22 cellular contexts compared by ENCODE assay signal in the genomic region with DNA sequence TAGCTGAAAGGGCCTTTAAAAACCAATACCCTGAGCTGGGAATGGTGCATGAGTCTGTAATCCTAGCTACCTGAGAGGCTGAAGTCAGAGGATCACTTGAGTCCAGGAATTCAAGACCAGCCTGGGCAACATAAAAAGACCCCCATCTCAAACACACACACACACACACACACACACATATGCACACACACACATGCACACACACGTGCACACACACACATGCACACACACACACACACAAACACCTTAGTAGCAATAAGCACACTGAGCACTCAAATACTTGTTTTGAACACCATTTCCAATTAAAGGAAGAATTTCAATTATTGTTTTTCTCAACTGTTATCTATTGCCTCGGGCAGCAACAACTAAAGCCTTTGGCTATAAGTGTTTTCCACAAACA. TPM values are rescaled to one million over a fixed set of nuclear protein-coding genes. Genes with fewer than 3 reads are reported as not detected.
A peak's percentile ranks its signal among the peaks of the same experiment; 100 is the strongest.
DNase-seq lines count a peak whose midpoint lies in the region; ATAC-seq and TF ChIP-seq lines count a peak whose summit lies in the region.
"Had no signal": no experiment of that assay in that cellular context is flagged by ENCODE, and none has a peak within 500 bp of the region (broad histone marks: within the 10 kb centered on the region; RNA-seq: fewer than 3 reads in every experiment).

No MANE protein-coding gene starts in this region.

- DNase-seq in activated naive CD4-positive, alpha-beta T cell treated with anti-CD3 and anti-CD28 coated beads for 36 hours, result no peak
- no peak for DNase-seq in activated naive CD4-positive, alpha-beta T cell treated with anti-CD3 and anti-CD28 coated beads, Interleukin-2, amount 50 U/mL, for 72 hours (ENCODE audit: low spot score in 2 of 2)
- DNase-seq in GM23338 (ENCODE audit: low spot score) (no peak), NCI-H1694 (lab: John Stamatoyannopoulos, UW) (no peak), NCI-H187 (lab: John Stamatoyannopoulos, UW) (no peak), NCI-H2171 treated with DMSO at 0.1 percent for 48 hours (lab: John Stamatoyannopoulos, UW) (no peak)
- DNase-seq in natural killer cell treated with Interleukin-12 subunit alpha and Interleukin-12 subunit beta and Interleukin-15 and Interleukin-18, amount 100 ng/mL, for 72 hours (ENCODE audit: low spot score), result no peak
- DNase-seq: activated CD4-positive, alpha-beta T cell treated with anti-CD3 and anti-CD28 coated beads, Interleukin-2, amount 50 U/mL, for 1 hour; activated CD8-positive, alpha-beta memory T cell treated with anti-CD3 and anti-CD28 coated beads, Interleukin-2, amount 50 U/mL, for 4 hours; amniotic stem cell; brain microvascular endothelial cell; DMS79 treated with DMSO at 0.1 percent for 48 hours; H9; MV-4-11; naive B cell; NCI-H146; stimulated activated naive CD8-positive, alpha-beta T cell treated with anti-CD3 and anti-CD28 coated beads, Interleukin-15, amount 100 ng/mL, for 72 hours; thyroid gland had no signal

- H3K4me1 ChIP-seq in GM23338 (ENCODE audit: insufficient read depth), result no peaks in the 10 kb centered on the region
- H3K4me1 ChIP-seq: thyroid gland had no signal

- H3K27ac ChIP-seq in GM23338 (ENCODE audit: low read depth), result no peak overlapping the region
- H3K27ac ChIP-seq: brain microvascular endothelial cell, epithelial cell of prostate, RWPE1, thyroid gland had no signal

- H3K4me3 Mint-ChIP-seq in activated naive CD4-positive, alpha-beta T cell treated with anti-CD3 and anti-CD28 coated beads for 36 hours, result no peak overlapping the region
- H3K4me3 Mint-ChIP-seq in GM23338, result no peak overlapping the region
- H3K4me3 Mint-ChIP-seq in activated T-helper 17 cell treated with anti-CD3 and anti-CD28 coated beads, Interleukin-2, amount 50 U/mL, for 72 hours, result peak overlapping the region; percentile 56
- H3K4me3 Mint-ChIP-seq in natural killer cell treated with Interleukin-12 subunit alpha and Interleukin-12 subunit beta and Interleukin-15 and Interleukin-18, amount 100 ng/mL, for 72 hours, result peak overlapping the region; percentile 52
- H3K4me3 Mint-ChIP-seq: H9, mesothelial cell of epicardium, naive B cell had no signal

- TF ChIP-seq CTCF in GM23338 (conservative IDR thresholded peaks at IDR 0.05; ENCODE audit: low read depth in 2 of 2), result no peak

- H3K27me3 Mint-ChIP-seq in activated naive CD4-positive, alpha-beta T cell treated with anti-CD3 and anti-CD28 coated beads for 36 hours (ENCODE audit: low read depth), result no peaks in the 10 kb centered on the region
- peaks cover 13% of the 10 kb centered on the region for H3K27me3 Mint-ChIP-seq in GM23338 (ENCODE audit: insufficient read depth, low read depth, poor library complexity)
- no peaks in the 10 kb centered on the region for H3K27me3 Mint-ChIP-seq in activated T-helper 17 cell treated with anti-CD3 and anti-CD28 coated beads, Interleukin-2, amount 50 U/mL, for 72 hours
- no peaks in the 10 kb centered on the region for H3K27me3 Mint-ChIP-seq in natural killer cell treated with Interleukin-12 subunit alpha and Interleukin-12 subunit beta and Interleukin-15 and Interleukin-18, amount 100 ng/mL, for 72 hours
- H3K27me3 Mint-ChIP-seq: stimulated activated naive CD8-positive, alpha-beta T cell treated with anti-CD3 and anti-CD28 coated beads, Interleukin-15, amount 100 ng/mL, for 72 hours had no signal

- peak overlapping the region; percentile 58 for H3K27ac Mint-ChIP-seq in activated naive CD4-positive, alpha-beta T cell treated with anti-CD3 and anti-CD28 coated beads for 36 hours
- H3K27ac Mint-ChIP-seq in activated naive CD4-positive, alpha-beta T cell treated with anti-CD3 and anti-CD28 coated beads, Interleukin-2, amount 50 U/mL, for 72 hours, result peak overlapping the region in 1 of 2 donors; percentile 84
- no peak overlapping the region for H3K27ac Mint-ChIP-seq in GM23338
- peak overlapping the region; percentile 77 for H3K27ac Mint-ChIP-seq in activated T-helper 17 cell treated with anti-CD3 and anti-CD28 coated beads, Interleukin-2, amount 50 U/mL, for 72 hours
- H3K27ac Mint-ChIP-seq in natural killer cell treated with Interleukin-12 subunit alpha and Interleukin-12 subunit beta and Interleukin-15 and Interleukin-18, amount 100 ng/mL, for 72 hours, result peak overlapping the region; percentile 73 to 81
- H3K27ac Mint-ChIP-seq: mesothelial cell of epicardium had no signal

- peak overlapping the region; percentile 66 for H2AFZ ChIP-seq in GM23338

- H3K4me3 ChIP-seq in GM23338, result no peak overlapping the region
- H3K4me3 ChIP-seq: thyroid gland had no signal

- intact Hi-C loops in activated naive CD4-positive, alpha-beta T cell treated with anti-CD3 and anti-CD28 coated beads for 36 hours (cut with micrococcal nuclease), result no loop called here

- H3K36me3 Mint-ChIP-seq in activated naive CD4-positive, alpha-beta T cell treated with anti-CD3 and anti-CD28 coated beads for 36 hours (ENCODE audit: low read depth), result peaks cover 5% of the 10 kb centered on the region
- peaks cover 20 to 36% of the 10 kb centered on the region in 2 donors for H3K36me3 Mint-ChIP-seq in activated naive CD4-positive, alpha-beta T cell treated with anti-CD3 and anti-CD28 coated beads, Interleukin-2, amount 50 U/mL, for 72 hours
- peaks cover 19% of the 10 kb centered on the region for H3K36me3 Mint-ChIP-seq in GM23338 (ENCODE audit: low read depth)
- no peaks in the 10 kb centered on the region for H3K36me3 Mint-ChIP-seq in activated T-helper 17 cell treated with anti-CD3 and anti-CD28 coated beads, Interleukin-2, amount 50 U/mL, for 72 hours (ENCODE audit: low read depth)
- peaks cover 5% of the 10 kb centered on the region for H3K36me3 Mint-ChIP-seq in natural killer cell treated with Interleukin-12 subunit alpha and Interleukin-12 subunit beta and Interleukin-15 and Interleukin-18, amount 100 ng/mL, for 72 hours
- H3K36me3 Mint-ChIP-seq: mesothelial cell of epicardium had no signal

- H3F3A ChIP-seq in GM23338 (replicated peaks; ENCODE audit: low read depth), result no peaks in the 10 kb centered on the region

- no peaks in the 10 kb centered on the region for H4K20me1 ChIP-seq in GM23338 (replicated peaks; ENCODE audit: insufficient read depth)

- H3K27me3 ChIP-seq in GM23338 (ENCODE audit: insufficient read depth), result no peaks in the 10 kb centered on the region
- H3K27me3 ChIP-seq: brain microvascular endothelial cell, thyroid gland had no signal

- peaks cover 8% of the 10 kb centered on the region for H3K9me3 Mint-ChIP-seq in activated naive CD4-positive, alpha-beta T cell treated with anti-CD3 and anti-CD28 coated beads for 36 hours
- peaks cover 17 to 23% of the 10 kb centered on the region in 2 donors for H3K9me3 Mint-ChIP-seq in activated naive CD4-positive, alpha-beta T cell treated with anti-CD3 and anti-CD28 coated beads, Interleukin-2, amount 50 U/mL, for 72 hours
- peaks cover 36% of the 10 kb centered on the region for H3K9me3 Mint-ChIP-seq in GM23338
- H3K9me3 Mint-ChIP-seq in activated T-helper 17 cell treated with anti-CD3 and anti-CD28 coated beads, Interleukin-2, amount 50 U/mL, for 72 hours, result peaks cover 10% of the 10 kb centered on the region
- H3K9me3 Mint-ChIP-seq in natural killer cell treated with Interleukin-12 subunit alpha and Interleukin-12 subunit beta and Interleukin-15 and Interleukin-18, amount 100 ng/mL, for 72 hours, result peaks cover 3% of the 10 kb centered on the region

- H3K36me3 ChIP-seq in GM23338 (ENCODE audit: insufficient read depth), result no peaks in the 10 kb centered on the region
- H3K36me3 ChIP-seq: brain microvascular endothelial cell, thyroid gland had no signal

- H3K9me2 ChIP-seq in GM23338 (ENCODE audit: insufficient read depth), result 0 out of 2 replicates have a peak, but pooled peaks cover 7% of the 10 kb centered on the region

- ATAC-seq in activated naive CD4-positive, alpha-beta T cell treated with anti-CD3 and anti-CD28 coated beads, Interleukin-2, amount 50 U/mL, for 72 hours, result no peak
- ATAC-seq in GM23338, result no peak
- no peak for ATAC-seq in activated T-helper 17 cell treated with anti-CD3 and anti-CD28 coated beads, Interleukin-2, amount 50 U/mL, for 72 hours (replicated peaks)
- no peak for ATAC-seq in natural killer cell treated with Interleukin-12 subunit alpha and Interleukin-12 subunit beta and Interleukin-15 and Interleukin-18, amount 100 ng/mL, for 72 hours
- ATAC-seq: stimulated activated naive CD8-positive, alpha-beta T cell treated with anti-CD3 and anti-CD28 coated beads, Interleukin-15, amount 100 ng/mL, for 72 hours had no signal

- no peaks in the 10 kb centered on the region for H3K79me2 ChIP-seq in GM23338 (replicated peaks; ENCODE audit: insufficient read depth)

- CTCF ChIA-PET in activated naive CD4-positive, alpha-beta T cell treated with anti-CD3 and anti-CD28 coated beads for 36 hours (lab: Charles Lee), result interaction anchor here (1.0 kb wide), 1 partner anchor 19 kb away, joined by 3 read pairs; no protein-coding TSS in a partner anchor

- H3K4me1 Mint-ChIP-seq in activated naive CD4-positive, alpha-beta T cell treated with anti-CD3 and anti-CD28 coated beads for 36 hours (ENCODE audit: low read depth), result peaks cover 46% of the 10 kb centered on the region
- H3K4me1 Mint-ChIP-seq in GM23338, result peaks cover 6% of the 10 kb centered on the region; the same call in 2 of the 3 replicates
- peaks cover 37% of the 10 kb centered on the region for H3K4me1 Mint-ChIP-seq in activated T-helper 17 cell treated with anti-CD3 and anti-CD28 coated beads, Interleukin-2, amount 50 U/mL, for 72 hours
- H3K4me1 Mint-ChIP-seq in natural killer cell treated with Interleukin-12 subunit alpha and Interleukin-12 subunit beta and Interleukin-15 and Interleukin-18, amount 100 ng/mL, for 72 hours (ENCODE audit: low read depth in 2 of 2), result peaks cover 55 to 67% of the 10 kb centered on the region in 2 donors
- H3K4me1 Mint-ChIP-seq: naive B cell had no signal

- H3K4me2 ChIP-seq in GM23338, result no peak overlapping the region

RNA-seq across cellular contexts. Expression of gene UBE2F, which starts 25.6 kb away (rescaled TPM):
- 10 to 100 TPM; 43.4 to 45.5 TPM for total RNA-seq in activated naive CD4-positive, alpha-beta T cell treated with anti-CD3 and anti-CD28 coated beads for 36 hours
- total RNA-seq in activated naive CD4-positive, alpha-beta T cell treated with anti-CD3 and anti-CD28 coated beads, Interleukin-2, amount 50 U/mL, for 72 hours, result 100 to 1,000 TPM in 1 of 2 donors, 10 to 100 TPM in 1; 64.5 to 175 TPM
- 56.7 and 106 TPM in 2 replicates for total RNA-seq in GM23338 (2014; rRNA removed; shearing (Covaris generic))
- 91.3 and 98.2 TPM in 2 replicates for polyA plus RNA-seq in GM23338 (2016; fragmentation: Nextera tagmentation; extraction: Ambion mirVana)
- total RNA-seq in activated T-helper 17 cell treated with anti-CD3 and anti-CD28 coated beads, Interleukin-2, amount 50 U/mL, for 72 hours, result 10 to 100 TPM; 38.9 to 44.7 TPM
- total RNA-seq in natural killer cell treated with Interleukin-12 subunit alpha and Interleukin-12 subunit beta and Interleukin-15 and Interleukin-18, amount 100 ng/mL, for 72 hours, result 10 to 100 TPM; 51.3 to 78.0 TPM

Comparison
In these comparisons a context has a peak if more than half of its experiments do, and no peak if none do; other contexts are left out.
1. H3K4me3 Mint-ChIP-seq: peak in activated T-helper 17 cell treated with anti-CD3 and anti-CD28 coated beads, Interleukin-2, amount 50 U/mL, for 72 hours (single experiment) and natural killer cell treated with Interleukin-12 subunit alpha and Interleukin-12 subunit beta and Interleukin-15 and Interleukin-18, amount 100 ng/mL, for 72 hours (single experiment); none in activated naive CD4-positive, alpha-beta T cell treated with anti-CD3 and anti-CD28 coated beads for 36 hours (single experiment) and GM23338 (single experiment).